Comparison of ENCODE assay signal across 13 cellular contexts in the genomic region with DNA sequence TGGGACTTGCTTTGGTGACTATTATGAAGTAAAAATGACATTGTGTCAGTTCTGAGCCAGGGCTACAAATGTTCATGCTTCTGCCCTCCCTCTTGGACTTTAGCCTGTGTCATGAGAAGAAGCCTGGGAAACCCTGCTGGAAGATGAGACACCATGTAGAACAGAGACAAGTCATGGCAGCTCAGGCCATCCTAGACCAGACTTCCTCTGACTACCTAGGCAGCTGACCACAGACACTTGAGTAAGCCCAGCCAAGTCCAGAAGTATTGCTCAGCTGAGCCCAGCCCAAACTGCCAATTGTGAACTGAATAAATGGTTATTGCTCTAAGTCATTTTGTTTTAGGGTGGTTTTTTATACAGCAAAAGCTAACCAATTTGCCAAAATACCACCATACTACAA.
"Had no signal": no experiment of that assay in that cellular context is flagged by ENCODE, and none has a peak within 500 bp of the region (broad histone marks: within the 10 kb centered on the region; RNA-seq: fewer than 3 reads in every experiment).

No MANE protein-coding gene starts in this region.

- H3K27ac ChIP-seq: cardiac muscle cell, coronary artery, right atrium auricular region, tibial artery, vagina had no signal

- H3K4me1 ChIP-seq: right atrium auricular region, tibial artery, vagina had no signal

- H3K9me3 ChIP-seq: right atrium auricular region, tibial artery, vagina had no signal

- H3K36me3 ChIP-seq: cardiac muscle cell, right atrium auricular region, tibial artery, vagina had no signal

- H3K27me3 ChIP-seq: cardiac muscle cell, right atrium auricular region, tibial artery, vagina had no signal

- DNase-seq: activated CD4-positive, alpha-beta T cell treated with anti-CD3 and anti-CD28 coated beads, Interleukin-2, amount 50 U/mL, for 1 hour; activated T-cell treated with anti-CD3 and anti-CD28 coated beads for 4 hours; effector CD8-positive, alpha-beta T cell; hypothalamus; kidney glomerular epithelial cell; naive B cell; small intestine; T-helper 17 cell; tibial artery had no signal

- H3K4me3 ChIP-seq: cardiac muscle cell, coronary artery, right atrium auricular region, tibial artery, vagina had no signal
